ENCODE assay signal across 1 cellular context in the genomic region with DNA sequence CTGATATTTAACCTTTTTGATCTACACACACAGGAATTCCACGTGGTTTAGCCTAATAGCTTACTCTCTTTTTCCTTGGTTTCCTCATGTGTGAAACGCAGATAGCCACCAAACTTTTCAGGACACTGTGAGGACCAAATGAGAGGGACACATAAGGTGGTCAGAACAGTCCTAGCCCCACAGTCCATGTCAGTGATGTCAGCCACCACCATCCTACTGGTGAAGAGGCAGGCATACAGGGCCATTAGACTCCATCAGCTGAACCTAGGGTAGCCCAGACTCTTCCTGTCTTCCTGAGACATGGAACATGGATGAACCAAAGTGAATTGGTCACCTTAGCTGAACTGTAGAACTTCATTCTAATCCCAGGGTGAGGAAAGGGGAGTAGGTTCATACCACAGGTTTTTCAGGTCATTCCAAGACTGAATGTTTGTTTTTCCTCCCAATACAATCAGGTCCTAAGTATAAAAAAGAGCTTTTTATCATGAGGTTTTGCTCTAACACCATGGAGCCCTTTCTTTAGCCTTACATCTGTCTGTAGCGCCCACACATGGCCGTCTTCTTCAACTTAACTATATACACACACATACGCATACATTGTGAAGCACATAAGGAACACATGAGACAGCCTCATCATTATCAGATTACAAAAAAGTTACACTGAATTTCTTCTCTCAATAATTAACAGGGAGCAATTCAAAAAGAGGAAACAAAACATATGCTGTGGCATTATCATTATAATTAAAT.
TF ChIP-seq lines count a peak whose summit lies in the region.

No MANE protein-coding gene starts in this region.

TF ChIP-seq in HepG2, 621 proteins besides CTCF, POLR2A, EP300 and RAD21:
- TF ChIP-seq ZNF546 (CRISPR knock-in tag; conservative IDR thresholded peaks at IDR 0.05): no peak
- TF ChIP-seq RBM39 (IDR thresholded peaks at IDR 0.05; ENCODE audit: low read depth, low read length, poor library complexity, severe bottlenecking): no peak
- no peak for TF ChIP-seq ZZZ3 (CRISPR knock-in tag; IDR thresholded peaks at IDR 0.05; ENCODE audit: borderline replicate concordance)
- TF ChIP-seq SOX13 (IDR thresholded peaks at IDR 0.05): no peak
- no peak for TF ChIP-seq SOX13 (CRISPR knock-in tag; conservative IDR thresholded peaks at IDR 0.05 in 1 of 2, IDR thresholded peaks at IDR 0.05 in 1 of 2)
- TF ChIP-seq, protein P1, sequence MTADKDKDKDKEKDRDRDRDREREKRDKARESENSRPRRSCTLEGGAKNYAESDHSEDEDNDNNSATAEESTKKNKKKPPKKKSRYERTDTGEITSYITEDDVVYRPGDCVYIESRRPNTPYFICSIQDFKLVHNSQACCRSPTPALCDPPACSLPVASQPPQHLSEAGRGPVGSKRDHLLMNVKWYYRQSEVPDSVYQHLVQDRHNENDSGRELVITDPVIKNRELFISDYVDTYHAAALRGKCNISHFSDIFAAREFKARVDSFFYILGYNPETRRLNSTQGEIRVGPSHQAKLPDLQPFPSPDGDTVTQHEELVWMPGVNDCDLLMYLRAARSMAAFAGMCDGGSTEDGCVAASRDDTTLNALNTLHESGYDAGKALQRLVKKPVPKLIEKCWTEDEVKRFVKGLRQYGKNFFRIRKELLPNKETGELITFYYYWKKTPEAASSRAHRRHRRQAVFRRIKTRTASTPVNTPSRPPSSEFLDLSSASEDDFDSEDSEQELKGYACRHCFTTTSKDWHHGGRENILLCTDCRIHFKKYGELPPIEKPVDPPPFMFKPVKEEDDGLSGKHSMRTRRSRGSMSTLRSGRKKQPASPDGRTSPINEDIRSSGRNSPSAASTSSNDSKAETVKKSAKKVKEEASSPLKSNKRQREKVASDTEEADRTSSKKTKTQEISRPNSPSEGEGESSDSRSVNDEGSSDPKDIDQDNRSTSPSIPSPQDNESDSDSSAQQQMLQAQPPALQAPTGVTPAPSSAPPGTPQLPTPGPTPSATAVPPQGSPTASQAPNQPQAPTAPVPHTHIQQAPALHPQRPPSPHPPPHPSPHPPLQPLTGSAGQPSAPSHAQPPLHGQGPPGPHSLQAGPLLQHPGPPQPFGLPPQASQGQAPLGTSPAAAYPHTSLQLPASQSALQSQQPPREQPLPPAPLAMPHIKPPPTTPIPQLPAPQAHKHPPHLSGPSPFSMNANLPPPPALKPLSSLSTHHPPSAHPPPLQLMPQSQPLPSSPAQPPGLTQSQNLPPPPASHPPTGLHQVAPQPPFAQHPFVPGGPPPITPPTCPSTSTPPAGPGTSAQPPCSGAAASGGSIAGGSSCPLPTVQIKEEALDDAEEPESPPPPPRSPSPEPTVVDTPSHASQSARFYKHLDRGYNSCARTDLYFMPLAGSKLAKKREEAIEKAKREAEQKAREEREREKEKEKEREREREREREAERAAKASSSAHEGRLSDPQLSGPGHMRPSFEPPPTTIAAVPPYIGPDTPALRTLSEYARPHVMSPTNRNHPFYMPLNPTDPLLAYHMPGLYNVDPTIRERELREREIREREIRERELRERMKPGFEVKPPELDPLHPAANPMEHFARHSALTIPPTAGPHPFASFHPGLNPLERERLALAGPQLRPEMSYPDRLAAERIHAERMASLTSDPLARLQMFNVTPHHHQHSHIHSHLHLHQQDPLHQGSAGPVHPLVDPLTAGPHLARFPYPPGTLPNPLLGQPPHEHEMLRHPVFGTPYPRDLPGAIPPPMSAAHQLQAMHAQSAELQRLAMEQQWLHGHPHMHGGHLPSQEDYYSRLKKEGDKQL (CRISPR knock-in tag; IDR thresholded peaks at IDR 0.05; ENCODE audit: low read depth): no peak
- TF ChIP-seq CBX5 (CRISPR knock-in tag; IDR thresholded peaks at IDR 0.05; ENCODE audit: borderline replicate concordance): no peak
- TF ChIP-seq CHCHD3 (CRISPR knock-in tag; IDR thresholded peaks at IDR 0.05): no peak
- TF ChIP-seq, protein P2, sequence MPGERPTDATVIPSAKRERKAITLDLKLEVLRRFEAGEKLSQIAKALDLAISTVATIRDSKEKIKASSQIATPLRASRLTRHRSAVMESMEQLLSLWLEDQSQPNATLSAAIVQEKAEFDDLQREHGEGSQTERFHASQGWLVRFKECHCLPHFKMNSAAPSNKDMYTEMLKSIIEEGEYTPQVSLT (CRISPR knock-in tag; IDR thresholded peaks at IDR 0.05; ENCODE audit: borderline replicate concordance, low read depth): no peak
- TF ChIP-seq ARNT (IDR thresholded peaks at IDR 0.05): no peak
